ENCODE assay signal across 10 cellular contexts in genomic region chr13:45046445-45046844, GRCh38. TPM values are rescaled to one million over a fixed set of nuclear protein-coding genes. Genes with fewer than 3 reads are reported as not detected.
DNase-seq lines count a peak whose midpoint lies in the region; ATAC-seq and TF ChIP-seq lines count a peak whose summit lies in the region.
"Had no signal": no experiment of that assay in that cellular context is flagged by ENCODE, and none has a peak within 500 bp of the region (broad histone marks: within the 10 kb centered on the region; RNA-seq: fewer than 3 reads in every experiment).

No MANE protein-coding gene starts in this region.

- H3K4me1 ChIP-seq in heart left ventricle (peaks cover 0 to 17% (median 6%) of the 10 kb centered on the region in 12 donors), adipocyte (ENCODE audit: control insufficient read depth, insufficient read depth, low read length) (peaks cover 4% of the 10 kb centered on the region), lower lobe of right lung (peaks cover 10% of the 10 kb centered on the region), thoracic aorta (ENCODE audit: control insufficient read depth in 1 of 2, low read depth in 2 of 2) (peaks cover 0 to 13% of the 10 kb centered on the region in 2 donors)

- H3K4me3 ChIP-seq in heart left ventricle (peak overlapping the region in 7 of 12 donors; percentile 43 to 59 (median 51)), adipocyte (ENCODE audit: low read length) (peak overlapping the region; percentile 81), lower lobe of right lung (peak overlapping the region; percentile 53), thoracic aorta (peak overlapping the region; percentile 66)

- 81 to 90% (median 90%) methylated on average over 4 of the region's 4 CpGs for WGBS in heart left ventricle, 4 donors

- no peak for TF ChIP-seq POLR2A in heart left ventricle (IDR thresholded peaks at IDR 0.05)

- TF ChIP-seq CTCF in heart left ventricle (IDR thresholded peaks at IDR 0.05) (no peak), lower lobe of right lung (IDR thresholded peaks at IDR 0.05) (no peak), thoracic aorta (IDR thresholded peaks at IDR 0.05) (no peak)

- DNase-seq in heart left ventricle = no peak
- DNase-seq in Right ventricle myocardium inferior (ENCODE audit: missing footprints) = no peak
- DNase-seq in adipocyte (ENCODE audit: low read depth) = no peak
- DNase-seq in lower lobe of right lung = no peak
- no peak for DNase-seq in thoracic aorta (ENCODE audit: low spot score)
- no peak for DNase-seq in NCI-H187 treated with DMSO at 0.1 percent for 48 hours (lab: John Stamatoyannopoulos, UW)
- DNase-seq in activated CD4-positive, CD25-positive, alpha-beta regulatory T cell (lab: John Stamatoyannopoulos, UW) = no peak
- no peak for DNase-seq in COLO668 (lab: John Stamatoyannopoulos, UW; ENCODE audit: unreplicated experiment)
- DNase-seq: cortex of kidney, NCI-H187 had no signal

- H3K36me3 ChIP-seq in heart left ventricle (no peaks in the 10 kb centered on the region), adipocyte (ENCODE audit: control insufficient read depth, insufficient read depth, low read length, severe bottlenecking) (no peaks in the 10 kb centered on the region), lower lobe of right lung (no peaks in the 10 kb centered on the region), thoracic aorta (no peaks in the 10 kb centered on the region)

- intact Hi-C loops in heart left ventricle (cut with DNase I) (loop anchor here in 5 of 10 donors (2.0 to 10.0 kb wide), 5 partner anchors 148 to 264 kb away; no protein-coding TSS in a partner anchor), Right ventricle myocardium inferior (cut with DNase I) (loop anchor here (2.0 to 5.0 kb wide), 2 partner anchors 76 to 262 kb away; partner anchors contain the start of gene GTF2F2), lower lobe of right lung (cut with DNase I) (loop anchor here (10.0 kb wide), 1 partner anchor 238 kb away; no protein-coding TSS in a partner anchor)

- H3K9ac ChIP-seq in adipocyte (ENCODE audit: low read length) = peak overlapping the region; percentile 77

- ATAC-seq in heart left ventricle (no peak), Right ventricle myocardium inferior (no peak), lower lobe of right lung (no peak), thoracic aorta (ENCODE audit: insufficient number of reproducible peaks, low FRiP score, low read depth) (no peak)

- H3K27ac ChIP-seq in heart left ventricle (peak overlapping the region in 2 of 12 donors; percentile 55 to 66), lower lobe of right lung (no peak overlapping the region), thoracic aorta (no peak overlapping the region)

- no peaks in the 10 kb centered on the region for H3K27me3 ChIP-seq in heart left ventricle
- H3K27me3 ChIP-seq in adipocyte (replicated peaks; ENCODE audit: control insufficient read depth, insufficient read depth, low read length) = peaks cover 6% of the 10 kb centered on the region
- no peaks in the 10 kb centered on the region for H3K27me3 ChIP-seq in lower lobe of right lung (ENCODE audit: low read depth)
- no peaks in the 10 kb centered on the region for H3K27me3 ChIP-seq in thoracic aorta (replicated peaks; ENCODE audit: insufficient read depth)

- H3K9me3 ChIP-seq in heart left ventricle (no peaks in the 10 kb centered on the region), adipocyte (ENCODE audit: control insufficient read depth, low read length) (no peaks in the 10 kb centered on the region), lower lobe of right lung (no peaks in the 10 kb centered on the region), thoracic aorta (no peaks in the 10 kb centered on the region)

RNA-seq across cellular contexts. Expression of gene GPALPP1, which starts 57.1 kb away (rescaled TPM):
- total RNA-seq in heart left ventricle (10 to 100 TPM; 10.9 to 16.1 (median 13.4) TPM), Right ventricle myocardium inferior (9.3 TPM), lower lobe of right lung (23.6 TPM), thoracic aorta (10 to 100 TPM; 33.6 to 34.3 TPM)
- 1 to 10 TPM; 5.4 to 9.5 TPM for polyA plus RNA-seq in heart left ventricle

RNA-seq across cellular contexts. Expression of gene NUFIP1, which starts 57.2 kb away (rescaled TPM):
- 1 to 10 TPM; 2.1 to 4.9 (median 3.3) TPM for total RNA-seq in heart left ventricle
- 1 to 10 TPM; 1.4 to 2.4 TPM for polyA plus RNA-seq in heart left ventricle
- 3.1 TPM for total RNA-seq in Right ventricle myocardium inferior
- 3.8 TPM for total RNA-seq in lower lobe of right lung
- total RNA-seq in thoracic aorta = 1 to 10 TPM in 1 of 2 donors, under 1 TPM in 1; 0.54 to 4.5 TPM
